Comparison of ENCODE assay signal across 10 cellular contexts in the genomic region with DNA sequence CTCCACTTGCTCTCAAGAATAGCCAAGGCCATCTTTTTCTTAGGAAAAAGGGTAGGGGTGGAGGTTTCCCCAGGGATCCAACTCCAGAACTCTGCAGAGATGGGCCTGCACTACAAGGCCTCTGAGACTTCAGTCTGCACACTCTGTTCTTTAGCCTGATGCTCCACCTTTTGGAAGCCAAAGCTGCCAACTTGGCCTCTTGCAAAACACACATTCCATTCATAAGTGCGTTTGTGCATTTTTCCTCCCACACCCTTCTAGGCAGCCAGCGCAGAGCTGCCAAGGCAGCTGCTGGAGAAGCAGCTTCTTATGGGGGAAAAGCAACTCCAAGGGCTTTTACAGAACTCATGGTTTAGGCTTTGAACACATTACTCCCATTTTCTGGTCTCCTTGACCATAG. TPM values are rescaled to one million over a fixed set of nuclear protein-coding genes. Genes with fewer than 3 reads are reported as not detected.
DNase-seq lines count a peak whose midpoint lies in the region; ATAC-seq and TF ChIP-seq lines count a peak whose summit lies in the region.
"Had no signal": no experiment of that assay in that cellular context is flagged by ENCODE, and none has a peak within 500 bp of the region (broad histone marks: within the 10 kb centered on the region; RNA-seq: fewer than 3 reads in every experiment).

No MANE protein-coding gene starts in this region.

- H3K9me3 Mint-ChIP-seq in GM23338 (no peaks in the 10 kb centered on the region), immature natural killer cell (no peaks in the 10 kb centered on the region)
- no peaks in the 10 kb centered on the region for H3K9me3 Mint-ChIP-seq in naive thymus-derived CD8-positive, alpha-beta T cell

- H3K9ac ChIP-seq in skeletal muscle satellite cell (ENCODE audit: low read depth, low read length), result peak overlapping the region; percentile 71

- POLR2A ChIA-PET in naive thymus-derived CD8-positive, alpha-beta T cell (lab: Charles Lee), result no interaction called here

- H4K20me1 ChIP-seq in GM23338 (replicated peaks; ENCODE audit: insufficient read depth), result no peaks in the 10 kb centered on the region

- no peak overlapping the region for H2AFZ ChIP-seq in GM23338

- TF ChIP-seq CTCF in GM23338 (conservative IDR thresholded peaks at IDR 0.05; ENCODE audit: low read depth in 2 of 2), result no peak
- TF ChIP-seq CTCF in astrocyte of the spinal cord (IDR thresholded peaks at IDR 0.05; ENCODE audit: low read depth, low read length), result no peak

- H3K9me3 ChIP-seq in skeletal muscle satellite cell (replicated peaks; ENCODE audit: low read length), result no peaks in the 10 kb centered on the region

- no peaks in the 10 kb centered on the region for H3K9me2 ChIP-seq in GM23338 (ENCODE audit: insufficient read depth)

- no peak overlapping the region for H3K4me3 Mint-ChIP-seq in GM23338
- H3K4me3 Mint-ChIP-seq in naive thymus-derived CD8-positive, alpha-beta T cell, result no peak overlapping the region
- no peak overlapping the region for H3K4me3 Mint-ChIP-seq in immature natural killer cell

- H3K4me1 Mint-ChIP-seq in GM23338 (peaks cover 7% of the 10 kb centered on the region), immature natural killer cell (peaks cover 0 to 3% of the 10 kb centered on the region in 2 donors)
- peaks cover 0 to 3% (median 1%) of the 10 kb centered on the region in 4 donors for H3K4me1 Mint-ChIP-seq in naive thymus-derived CD8-positive, alpha-beta T cell

- peaks cover 4% of the 10 kb centered on the region for H3K4me1 ChIP-seq in GM23338 (ENCODE audit: insufficient read depth)
- H3K4me1 ChIP-seq in skeletal muscle satellite cell (ENCODE audit: control insufficient read depth, insufficient read depth, low read length), result peaks cover 47% of the 10 kb centered on the region

- no peaks in the 10 kb centered on the region for H3K27me3 ChIP-seq in GM23338 (ENCODE audit: insufficient read depth)
- H3K27me3 ChIP-seq in skeletal muscle satellite cell (ENCODE audit: control insufficient read depth, insufficient read depth, low read length), result no peaks in the 10 kb centered on the region

- H3K36me3 ChIP-seq in GM23338 (ENCODE audit: insufficient read depth) (no peaks in the 10 kb centered on the region), skeletal muscle satellite cell (ENCODE audit: insufficient read depth, low read length) (peaks cover 53% of the 10 kb centered on the region)

- no peak for ATAC-seq in GM23338
- no peak for ATAC-seq in naive thymus-derived CD8-positive, alpha-beta T cell
- ATAC-seq: K562 had no signal

- in situ Hi-C loops in astrocyte of the spinal cord (cut with HindIII; ENCODE audit: low sequenced_read_pairs), result no loop called here

- H3K36me3 Mint-ChIP-seq in GM23338 (ENCODE audit: low read depth) (peaks cover 3% of the 10 kb centered on the region; the same call in 2 of the 3 replicates), immature natural killer cell (peaks cover 4 to 8% (median 6%) of the 10 kb centered on the region in 3 donors)
- H3K36me3 Mint-ChIP-seq in naive thymus-derived CD8-positive, alpha-beta T cell, result peaks cover 4 to 8% (median 6%) of the 10 kb centered on the region in 3 donors

- H3K27ac ChIP-seq in GM23338 (ENCODE audit: low read depth), result peak overlapping the region; percentile 42; the same call in 1 of the 2 replicates

- H3K79me2 ChIP-seq in GM23338 (replicated peaks; ENCODE audit: insufficient read depth), result 0 out of 2 replicates have a peak, but pooled peaks cover 8% of the 10 kb centered on the region

- H3K4me3 ChIP-seq in GM23338 (no peak overlapping the region), astrocyte of the spinal cord (ENCODE audit: low read depth, low read length) (no peak overlapping the region), skeletal muscle satellite cell (ENCODE audit: low read length) (no peak overlapping the region)
- H3K4me3 ChIP-seq: K562 had no signal

- H3K27me3 Mint-ChIP-seq in GM23338 (ENCODE audit: insufficient read depth, low read depth, poor library complexity) (peaks cover 2% of the 10 kb centered on the region), immature natural killer cell (ENCODE audit: low read depth in 3 of 3) (peaks cover 0 to 2% (median 0%) of the 10 kb centered on the region in 3 donors)
- H3K27me3 Mint-ChIP-seq in naive thymus-derived CD8-positive, alpha-beta T cell, result no peaks in the 10 kb centered on the region

- H3K27ac Mint-ChIP-seq in GM23338 (no peak overlapping the region), immature natural killer cell (no peak overlapping the region)
- no peak overlapping the region for H3K27ac Mint-ChIP-seq in naive thymus-derived CD8-positive, alpha-beta T cell

- DNase-seq in GM23338 (ENCODE audit: low spot score), result no peak
- DNase-seq in astrocyte of the spinal cord (ENCODE audit: low read depth, low spot score), result peak; percentile 89
- peak; percentile 95 for DNase-seq in iris pigment epithelial cell (ENCODE audit: low read depth)
- no peak for DNase-seq in naive thymus-derived CD8-positive, alpha-beta T cell
- DNase-seq in AML-193 (lab: John Stamatoyannopoulos, UW), result no peak
- DNase-seq in NCI-H526 treated with DMSO at 0.1 percent for 48 hours (lab: John Stamatoyannopoulos, UW), result no peak
- DNase-seq in immature natural killer cell, result no peak
- DNase-seq: activated CD4-positive, alpha-beta T cell treated with anti-CD3 and anti-CD28 coated beads, Interleukin-2, amount 50 U/mL, for 1 hour had no signal

- H3K4me2 ChIP-seq in GM23338 (no peak overlapping the region), skeletal muscle satellite cell (ENCODE audit: low read length) (peak overlapping the region; percentile 57)

- no peaks in the 10 kb centered on the region for H3F3A ChIP-seq in GM23338 (replicated peaks; ENCODE audit: low read depth)

TF ChIP-seq in GM23338, 12 proteins besides CTCF, POLR2A, EP300 and RAD21 (continues in another document):
- TF ChIP-seq, protein P1, sequence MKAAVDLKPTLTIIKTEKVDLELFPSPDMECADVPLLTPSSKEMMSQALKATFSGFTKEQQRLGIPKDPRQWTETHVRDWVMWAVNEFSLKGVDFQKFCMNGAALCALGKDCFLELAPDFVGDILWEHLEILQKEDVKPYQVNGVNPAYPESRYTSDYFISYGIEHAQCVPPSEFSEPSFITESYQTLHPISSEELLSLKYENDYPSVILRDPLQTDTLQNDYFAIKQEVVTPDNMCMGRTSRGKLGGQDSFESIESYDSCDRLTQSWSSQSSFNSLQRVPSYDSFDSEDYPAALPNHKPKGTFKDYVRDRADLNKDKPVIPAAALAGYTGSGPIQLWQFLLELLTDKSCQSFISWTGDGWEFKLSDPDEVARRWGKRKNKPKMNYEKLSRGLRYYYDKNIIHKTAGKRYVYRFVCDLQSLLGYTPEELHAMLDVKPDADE (IDR thresholded peaks at IDR 0.05), result no peak
- TF ChIP-seq, protein P2, sequence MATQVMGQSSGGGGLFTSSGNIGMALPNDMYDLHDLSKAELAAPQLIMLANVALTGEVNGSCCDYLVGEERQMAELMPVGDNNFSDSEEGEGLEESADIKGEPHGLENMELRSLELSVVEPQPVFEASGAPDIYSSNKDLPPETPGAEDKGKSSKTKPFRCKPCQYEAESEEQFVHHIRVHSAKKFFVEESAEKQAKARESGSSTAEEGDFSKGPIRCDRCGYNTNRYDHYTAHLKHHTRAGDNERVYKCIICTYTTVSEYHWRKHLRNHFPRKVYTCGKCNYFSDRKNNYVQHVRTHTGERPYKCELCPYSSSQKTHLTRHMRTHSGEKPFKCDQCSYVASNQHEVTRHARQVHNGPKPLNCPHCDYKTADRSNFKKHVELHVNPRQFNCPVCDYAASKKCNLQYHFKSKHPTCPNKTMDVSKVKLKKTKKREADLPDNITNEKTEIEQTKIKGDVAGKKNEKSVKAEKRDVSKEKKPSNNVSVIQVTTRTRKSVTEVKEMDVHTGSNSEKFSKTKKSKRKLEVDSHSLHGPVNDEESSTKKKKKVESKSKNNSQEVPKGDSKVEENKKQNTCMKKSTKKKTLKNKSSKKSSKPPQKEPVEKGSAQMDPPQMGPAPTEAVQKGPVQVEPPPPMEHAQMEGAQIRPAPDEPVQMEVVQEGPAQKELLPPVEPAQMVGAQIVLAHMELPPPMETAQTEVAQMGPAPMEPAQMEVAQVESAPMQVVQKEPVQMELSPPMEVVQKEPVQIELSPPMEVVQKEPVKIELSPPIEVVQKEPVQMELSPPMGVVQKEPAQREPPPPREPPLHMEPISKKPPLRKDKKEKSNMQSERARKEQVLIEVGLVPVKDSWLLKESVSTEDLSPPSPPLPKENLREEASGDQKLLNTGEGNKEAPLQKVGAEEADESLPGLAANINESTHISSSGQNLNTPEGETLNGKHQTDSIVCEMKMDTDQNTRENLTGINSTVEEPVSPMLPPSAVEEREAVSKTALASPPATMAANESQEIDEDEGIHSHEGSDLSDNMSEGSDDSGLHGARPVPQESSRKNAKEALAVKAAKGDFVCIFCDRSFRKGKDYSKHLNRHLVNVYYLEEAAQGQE (IDR thresholded peaks at IDR 0.05; ENCODE audit: unreplicated experiment), result no peak

RNA-seq across cellular contexts. Expression of gene REXO5, which starts 45.3 kb away (rescaled TPM):
- total RNA-seq in GM23338 (2014; rRNA removed; shearing (Covaris generic)), result 5.9 and 6.9 TPM in 2 replicates
- polyA plus RNA-seq in GM23338 (2016; fragmentation: Nextera tagmentation; extraction: Ambion mirVana) (5.4 and 6.5 TPM in 2 replicates), immature natural killer cell (1 to 10 TPM; 1.2 to 1.8 (median 1.7) TPM)
- 4.8 and 6.8 TPM in 2 replicates for total RNA-seq in skeletal muscle satellite cell (2012; rRNA removed)
- total RNA-seq in naive thymus-derived CD8-positive, alpha-beta T cell, result 1 to 10 TPM in 1 of 2 experiments, under 1 TPM in 1; 0.60 to 1.4 TPM
- polyA plus RNA-seq in naive thymus-derived CD8-positive, alpha-beta T cell, result under 1 TPM; 0.41 to 0.61 (median 0.51) TPM

RNA-seq across cellular contexts. Expression of gene ERI2, which starts 45.3 kb away (rescaled TPM):
- 14.0 and 19.5 TPM in 2 replicates for total RNA-seq in GM23338 (2014; rRNA removed; shearing (Covaris generic))
- polyA plus RNA-seq in GM23338 (2016; fragmentation: Nextera tagmentation; extraction: Ambion mirVana) (4.2 and 7.2 TPM in 2 replicates), immature natural killer cell (1 to 10 TPM; 2.0 to 4.7 (median 4.2) TPM)
- total RNA-seq in skeletal muscle satellite cell (2012; rRNA removed), result 18.8 and 19.5 TPM in 2 replicates
- 1 to 10 TPM; 2.1 to 3.8 TPM for total RNA-seq in naive thymus-derived CD8-positive, alpha-beta T cell
- 1 to 10 TPM; 1.2 to 3.1 (median 1.8) TPM for polyA plus RNA-seq in naive thymus-derived CD8-positive, alpha-beta T cell

RNA-seq across cellular contexts. Expression of gene DCUN1D3, which starts 48.6 kb away (rescaled TPM):
- total RNA-seq in GM23338 (2014; rRNA removed; shearing (Covaris generic)), result 13.7 and 16.0 TPM in 2 replicates
- polyA plus RNA-seq in GM23338 (2016; fragmentation: Nextera tagmentation; extraction: Ambion mirVana), result 8.0 and 8.5 TPM in 2 replicates
- total RNA-seq in skeletal muscle satellite cell (2012; rRNA removed), result 28.2 and 29.4 TPM in 2 replicates
- total RNA-seq in naive thymus-derived CD8-positive, alpha-beta T cell, result 1 to 10 TPM; 4.2 to 6.2 TPM
- polyA plus RNA-seq in naive thymus-derived CD8-positive, alpha-beta T cell, result 1 to 10 TPM in 2 of 3 donors, under 1 TPM in 1; 0.47 to 1.1 (median 1.1) TPM
- 1 to 10 TPM in 1 of 3 donors, under 1 TPM in 2; 0.06 to 1.5 (median 0.74) TPM for polyA plus RNA-seq in immature natural killer cell

RNA-seq across cellular contexts. Expression of gene LYRM1, which starts 49.0 kb away (rescaled TPM):
- 18.7 and 19.4 TPM in 2 replicates for total RNA-seq in GM23338 (2014; rRNA removed; shearing (Covaris generic))
- polyA plus RNA-seq in GM23338 (2016; fragmentation: Nextera tagmentation; extraction: Ambion mirVana) (24.8 and 24.9 TPM in 2 replicates), immature natural killer cell (10 to 100 TPM; 23.8 to 37.1 (median 36.4) TPM)
- 50.5 and 66.7 TPM in 2 replicates for total RNA-seq in skeletal muscle satellite cell (2012; rRNA removed)
- 10 to 100 TPM; 22.2 to 23.7 TPM for total RNA-seq in naive thymus-derived CD8-positive, alpha-beta T cell
- 10 to 100 TPM; 34.8 to 43.6 (median 41.4) TPM for polyA plus RNA-seq in naive thymus-derived CD8-positive, alpha-beta T cell

Comparison
In these comparisons a context has a peak if more than half of its experiments do, and no peak if none do; other contexts are left out.
1. DNase-seq: peak in astrocyte of the spinal cord (single experiment) and iris pigment epithelial cell (single experiment); none in GM23338 (single experiment), naive thymus-derived CD8-positive, alpha-beta T cell (0 of 10), AML-193 (0 of 2), NCI-H526 treated with DMSO at 0.1 percent for 48 hours (single experiment) and immature natural killer cell (0 of 3).